Comparison of ENCODE assay signal across 8 cellular contexts in genomic region chr6:150334790-150335783, GRCh38. TPM values are rescaled to one million over a fixed set of nuclear protein-coding genes. Genes with fewer than 3 reads are reported as not detected.
A peak's percentile ranks its signal among the peaks of the same experiment; 100 is the strongest.
DNase-seq lines count a peak whose midpoint lies in the region; ATAC-seq, FAIRE-seq and TF ChIP-seq lines count a peak whose summit lies in the region.

No MANE protein-coding gene starts in this region.

- H3K9ac ChIP-seq in Loucy (ENCODE audit: low read depth, low read length, poor library complexity, severe bottlenecking) = no peak overlapping the region

- H4K20me1 ChIP-seq in Loucy (ENCODE audit: insufficient read depth, low read length, poor library complexity, severe bottlenecking) = no peaks in the 10 kb centered on the region

- H3K9me2 ChIP-seq in Loucy (replicated peaks; ENCODE audit: low read depth, low read length) = no peaks in the 10 kb centered on the region

- H3K9me3 ChIP-seq in heart left ventricle (no peaks in the 10 kb centered on the region), Loucy (ENCODE audit: insufficient read depth, low read depth, low read length) (no peaks in the 10 kb centered on the region), WERI-Rb-1 (ENCODE audit: severe bottlenecking) (no peaks in the 10 kb centered on the region), prostate gland (no peaks in the 10 kb centered on the region)

- intact Hi-C loops in heart left ventricle (cut with DNase I) = loop anchor here (1.0 to 10.0 kb wide), 6 partner anchors 62 to 472 kb away; no protein-coding TSS in a partner anchor
- intact Hi-C loops in Right ventricle myocardium inferior (cut with DNase I) = loop anchor here (1.0 kb wide), 1 partner anchor 255 kb away; no protein-coding TSS in a partner anchor
- intact Hi-C loops in prostate gland (cut with DNase I) = loop anchor here (2.0 kb wide), 1 partner anchor 254 kb away; no protein-coding TSS in a partner anchor

- no peak overlapping the region for H3K27ac ChIP-seq in heart left ventricle
- H3K27ac ChIP-seq in WERI-Rb-1 = no peak overlapping the region
- H3K27ac ChIP-seq in prostate gland = no peak overlapping the region

- H3K79me2 ChIP-seq in Loucy (ENCODE audit: insufficient read depth, low read length) = no peaks in the 10 kb centered on the region

- TF ChIP-seq CTCF in heart left ventricle (IDR thresholded peaks at IDR 0.05) (peak; percentile 69 to 95 (median 84)), Loucy (conservative IDR thresholded peaks at IDR 0.05; ENCODE audit: low read length) (peak; percentile 98), WERI-Rb-1 (IDR thresholded peaks at IDR 0.05; ENCODE audit: low read depth, low read length) (peak; percentile 56), prostate gland (IDR thresholded peaks at IDR 0.05) (peak; percentile 52 to 83 (median 80))

- WGBS in heart left ventricle, 4 donors = 64 to 70% (median 66%) methylated on average over 7 of the region's 7 CpGs
- 70% methylated on average over 7 of the region's 7 CpGs for WGBS in prostate gland

- peak in 1 of 4 donors; percentile 54 for ATAC-seq in heart left ventricle
- no peak for ATAC-seq in Right ventricle myocardium inferior
- no peak for ATAC-seq in GM18907 (IDR thresholded peaks at IDR 0.05; ENCODE audit: unreplicated experiment)
- no peak for ATAC-seq in GM18502 (IDR thresholded peaks at IDR 0.05; ENCODE audit: poor library complexity, unreplicated experiment)

- H3K4me3 ChIP-seq in heart left ventricle (no peak overlapping the region), Loucy (ENCODE audit: low read length, poor library complexity, severe bottlenecking) (no peak overlapping the region), WERI-Rb-1 (ENCODE audit: low read depth, low read length) (no peak overlapping the region), prostate gland (no peak overlapping the region)

- DNase-seq in heart left ventricle (peak in 2 of 5 donors; percentile 27 to 29), Right ventricle myocardium inferior (ENCODE audit: missing footprints) (no peak), WERI-Rb-1 (peak; percentile 51), frontal cortex (ENCODE audit: low spot score in 2 of 2) (peak; percentile 14 to 55), prostate gland (ENCODE audit: low spot score) (peak; percentile 33)

- H3F3A ChIP-seq in Loucy (ENCODE audit: low read depth) = no peaks in the 10 kb centered on the region

- no peak overlapping the region for H3K4me2 ChIP-seq in Loucy (ENCODE audit: low read depth, low read length, poor library complexity, severe bottlenecking)

- FAIRE-seq in frontal cortex (lab: Jason Lieb, UNC) = no peak

- H3K27me3 ChIP-seq in heart left ventricle = no peaks in the 10 kb centered on the region
- H3K27me3 ChIP-seq in Loucy (ENCODE audit: insufficient read depth, low read length, poor library complexity, severe bottlenecking) = no peaks in the 10 kb centered on the region
- no peaks in the 10 kb centered on the region for H3K27me3 ChIP-seq in WERI-Rb-1 (ENCODE audit: insufficient read depth, low read depth, severe bottlenecking)
- no peaks in the 10 kb centered on the region for H3K27me3 ChIP-seq in prostate gland (replicated peaks; ENCODE audit: insufficient read depth)

- H3K4me1 ChIP-seq in heart left ventricle = no peaks in the 10 kb centered on the region
- no peaks in the 10 kb centered on the region for H3K4me1 ChIP-seq in Loucy (ENCODE audit: insufficient read depth, low read length, poor library complexity, severe bottlenecking)
- no peaks in the 10 kb centered on the region for H3K4me1 ChIP-seq in prostate gland (replicated peaks)

- no peak overlapping the region for H2AFZ ChIP-seq in Loucy (ENCODE audit: low read length)

- TF ChIP-seq POLR2A in heart left ventricle (IDR thresholded peaks at IDR 0.05) (no peak), prostate gland (IDR thresholded peaks at IDR 0.05) (no peak)

- H3K36me3 ChIP-seq in heart left ventricle = no peaks in the 10 kb centered on the region
- H3K36me3 ChIP-seq in Loucy (ENCODE audit: insufficient read depth, low read length) = no peaks in the 10 kb centered on the region
- no peaks in the 10 kb centered on the region for H3K36me3 ChIP-seq in WERI-Rb-1
- H3K36me3 ChIP-seq in prostate gland = no peaks in the 10 kb centered on the region

RNA-seq across cellular contexts. Expression of gene IYD, which starts 33.7 kb away (rescaled TPM):
- total RNA-seq in heart left ventricle (under 1 TPM in 1 of 9 donors, not detected in 8; 0.12 TPM), Right ventricle myocardium inferior (not detected), frontal cortex (not detected), prostate gland (under 1 TPM; 0.05 to 0.45 TPM)
- not detected for polyA plus RNA-seq in heart left ventricle
